In genomic region chr18:25866331-25866730, GRCh38 we compare ENCODE assay signal across 8 cellular contexts.
"Had no signal": no experiment of that assay in that cellular context is flagged by ENCODE, and none has a peak within 500 bp of the region (broad histone marks: within the 10 kb centered on the region; RNA-seq: fewer than 3 reads in every experiment).

No MANE protein-coding gene starts in this region.

- H3K4me3 ChIP-seq: GM23248, GM23338, HAP-1 had no signal

- H3K27ac ChIP-seq: GM23248 had no signal

- DNase-seq: GM23248, GOT3, H7, H9, HCEC 1CT, HFFc6 had no signal

- H3K4me1 ChIP-seq: HAP-1 had no signal

- H3K9ac ChIP-seq: GM23248 had no signal

- H2AFZ ChIP-seq: GM23248, GM23338 had no signal

- H3K4me2 ChIP-seq: GM23338 had no signal

- H3K9me3 ChIP-seq: HAP-1 had no signal

- H3K36me3 ChIP-seq: HAP-1 had no signal
